8 cellular contexts compared by ENCODE assay signal in the genomic region with DNA sequence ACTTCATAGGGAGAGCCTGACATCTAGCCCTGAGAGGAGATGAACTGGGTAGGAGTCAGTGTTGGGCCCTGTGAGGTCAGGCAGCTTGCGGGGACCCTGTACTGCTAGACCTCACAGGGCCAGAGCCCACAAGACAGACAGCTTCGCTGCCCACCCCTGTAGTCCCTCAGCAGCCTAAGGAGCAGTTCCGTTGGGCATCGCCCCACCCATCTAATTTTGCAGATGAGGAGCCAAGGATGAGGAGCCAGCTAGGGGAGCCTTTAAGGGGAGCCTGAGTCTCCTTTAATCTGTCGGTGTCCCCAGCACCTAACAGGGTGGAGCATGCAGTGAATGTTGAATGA. TPM values are rescaled to one million over a fixed set of nuclear protein-coding genes. Genes with fewer than 3 reads are reported as not detected.
DNase-seq lines count a peak whose midpoint lies in the region; ATAC-seq and TF ChIP-seq lines count a peak whose summit lies in the region.

No MANE protein-coding gene starts in this region.

- no peaks in the 10 kb centered on the region for H3K9me3 ChIP-seq in HUES6 (ENCODE audit: control insufficient read depth, insufficient read depth, low read depth, low read length)
- no peaks in the 10 kb centered on the region for H3K9me3 ChIP-seq in testis

- in situ Hi-C loops in GM13976 (cut with MboI; ENCODE audit: low sequenced_read_pairs, unreplicated experiment), result no loop called here

- no peak for TF ChIP-seq POLR2A in testis (IDR thresholded peaks at IDR 0.05)

- intact Hi-C loops in testis (cut with DNase I; ENCODE audit: low total_unique reads), result no loop called here

- H3K27ac Mint-ChIP-seq in brain, result peak overlapping the region; percentile 95 to 99 (median 98)

- WGBS in testis, 2 donors, result 9 to 11% methylated on average over 4 to 5 of the region's 5 CpGs

- ATAC-seq in GM18868 (IDR thresholded peaks at IDR 0.05; ENCODE audit: unreplicated experiment) (peak; percentile 2), left lobe of liver (peak; percentile 2)

- H3K27me3 Mint-ChIP-seq in brain, result peaks cover 9% of the 10 kb centered on the region

- H3K9ac ChIP-seq in HUES6 (ENCODE audit: low read length), result peak overlapping the region; percentile 74

- peaks cover 31% of the 10 kb centered on the region for H3K4me1 Mint-ChIP-seq in brain

- peaks cover 33% of the 10 kb centered on the region for H3K36me3 ChIP-seq in HUES6 (ENCODE audit: control insufficient read depth, insufficient read depth, low read length)
- no peaks in the 10 kb centered on the region for H3K36me3 ChIP-seq in testis (ENCODE audit: low read depth, missing control alignments)

- peak overlapping the region; percentile 91 to 97 (median 96) for H3K4me3 Mint-ChIP-seq in brain

- DNase-seq in left lobe of liver (ENCODE audit: low spot score), result no peak
- peak; percentile 25 for DNase-seq in testis
- DNase-seq in iPS-NIHi7 (ENCODE audit: extremely low spot score), result no peak
- DNase-seq in GM19238 (ENCODE audit: insufficient read length, low spot score), result no peak
- DNase-seq in GM13976 (ENCODE audit: low spot score), result no peak

- H3K4me3 ChIP-seq in HUES6 (ENCODE audit: low read depth, low read length) (peak overlapping the region; percentile 96), testis (peak overlapping the region; percentile 80 to 90)

- peaks cover 37% of the 10 kb centered on the region for H3K36me3 Mint-ChIP-seq in brain

- no peaks in the 10 kb centered on the region for H3K9me3 Mint-ChIP-seq in brain

- H3K27ac ChIP-seq in HUES6 (ENCODE audit: low read depth, low read length), result peak overlapping the region; percentile 52; the same call in 1 of the 2 replicates
- H3K27ac ChIP-seq in testis, result peak overlapping the region; percentile 74 to 81

- TF ChIP-seq CTCF in brain (conservative IDR thresholded peaks at IDR 0.05), result no peak
- TF ChIP-seq CTCF in testis (IDR thresholded peaks at IDR 0.05), result no peak
- TF ChIP-seq CTCF in GM13976 (IDR thresholded peaks at IDR 0.05; ENCODE audit: borderline replicate concordance, control extremely low read depth, extremely low read depth, insufficient read depth, missing control alignments), result no peak

- no peaks in the 10 kb centered on the region for H3K27me3 ChIP-seq in HUES6 (ENCODE audit: control insufficient read depth, insufficient read depth, low read length)
- no peaks in the 10 kb centered on the region for H3K27me3 ChIP-seq in testis

- H3K4me1 ChIP-seq in HUES6 (ENCODE audit: control insufficient read depth, insufficient read depth, low read length) (peaks cover 4% of the 10 kb centered on the region), testis (peaks cover 13% of the 10 kb centered on the region)

RNA-seq across cellular contexts. Expression of gene TUFM, which starts 0.8 kb away (rescaled TPM):
- polyA plus RNA-seq in brain (ENCODE audit: insufficient read depth, low read depth, low replicate concordance) (286 TPM), testis (ENCODE audit: insufficient read depth, low read depth, low replicate concordance) (213 TPM)
- total RNA-seq in left lobe of liver (177 TPM), testis (100 to 1,000 TPM; 134 to 140 TPM)

RNA-seq across cellular contexts. Expression of gene SH2B1, which starts 16.7 kb away (rescaled TPM):
- 55.0 TPM for polyA plus RNA-seq in brain (ENCODE audit: insufficient read depth, low read depth, low replicate concordance)
- 30.8 TPM for total RNA-seq in left lobe of liver
- 10 to 100 TPM; 90.2 to 97.4 TPM for total RNA-seq in testis
- polyA plus RNA-seq in testis (ENCODE audit: insufficient read depth, low read depth, low replicate concordance), result 51.4 TPM

RNA-seq across cellular contexts. Expression of gene ATXN2L, which starts 24.1 kb away (rescaled TPM):
- polyA plus RNA-seq in brain (ENCODE audit: insufficient read depth, low read depth, low replicate concordance), result 225 TPM
- total RNA-seq in left lobe of liver, result 50.1 TPM
- total RNA-seq in testis, result 100 to 1,000 TPM; 242 to 345 TPM
- 521 TPM for polyA plus RNA-seq in testis (ENCODE audit: insufficient read depth, low read depth, low replicate concordance)

RNA-seq across cellular contexts. Expression of gene ATP2A1, which starts 31.4 kb away (rescaled TPM):
- polyA plus RNA-seq in brain (ENCODE audit: insufficient read depth, low read depth, low replicate concordance) (0.51 TPM), testis (ENCODE audit: insufficient read depth, low read depth, low replicate concordance) (9.1 TPM)
- total RNA-seq in left lobe of liver (1.4 TPM), testis (10 to 100 TPM; 12.2 to 17.3 TPM)
